2 cellular contexts compared by ENCODE assay signal in the genomic region with DNA sequence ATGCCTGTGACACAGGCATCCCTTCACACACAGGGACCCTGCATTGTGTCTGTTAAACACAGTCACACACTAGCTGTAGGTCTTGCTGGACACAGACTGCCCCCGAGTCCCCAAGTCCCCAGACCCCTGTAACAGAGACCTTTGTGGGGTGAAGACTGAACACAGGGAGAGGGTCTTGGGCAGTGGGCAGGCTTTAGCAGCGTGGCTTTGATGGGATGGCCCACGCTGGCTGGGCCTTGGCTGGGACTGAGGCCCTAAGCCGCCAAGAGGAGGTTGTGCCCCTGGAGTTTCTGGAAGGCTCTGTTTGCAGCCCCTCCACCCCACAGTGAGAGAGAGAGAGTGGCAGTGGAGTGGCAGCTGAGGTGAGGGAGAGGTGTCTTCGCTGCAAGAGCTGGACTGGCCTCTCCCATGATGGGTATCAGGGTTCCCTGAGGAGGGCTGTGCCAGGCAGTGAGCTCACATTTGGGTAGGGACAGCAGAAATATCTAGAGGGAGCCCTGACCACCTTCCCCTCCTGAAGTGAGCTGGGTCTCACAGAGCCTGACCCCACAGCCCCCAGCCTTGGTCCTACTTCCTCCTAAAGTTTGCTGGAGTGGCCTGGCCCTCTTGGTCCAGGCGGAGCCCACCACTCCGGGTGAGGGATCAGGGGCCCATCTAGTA.
TF ChIP-seq lines count a peak whose summit lies in the region.

No MANE protein-coding gene starts in this region.

TF ChIP-seq in H1, 55 proteins besides CTCF, POLR2A, EP300 and RAD21:
- TF ChIP-seq YY1 (IDR thresholded peaks at IDR 0.05; ENCODE audit: low read depth, low read length) (no peak), TCF12 (IDR thresholded peaks at IDR 0.05; ENCODE audit: low read depth, low read length) (no peak), SIX5 (IDR thresholded peaks at IDR 0.05; ENCODE audit: low read depth, low read length) (no peak), TBP (IDR thresholded peaks at IDR 0.05; ENCODE audit: low read depth, low read length) (no peak), JUN (IDR thresholded peaks at IDR 0.05; ENCODE audit: low read depth, low read length) (no peak), GTF2F1 (IDR thresholded peaks at IDR 0.05; ENCODE audit: borderline replicate concordance, low read depth, low read length) (no peak), GABPA (IDR thresholded peaks at IDR 0.05; ENCODE audit: borderline replicate concordance, insufficient read depth, low read length) (no peak), KDM5A (IDR thresholded peaks at IDR 0.05; ENCODE audit: low read length) (no peak), POU5F1 (IDR thresholded peaks at IDR 0.05; ENCODE audit: low read depth, low read length) (no peak), CHD1 (IDR thresholded peaks at IDR 0.05; ENCODE audit: low read depth, low read length) (no peak), HDAC6 (IDR thresholded peaks at IDR 0.05; ENCODE audit: low read depth, low read length) (no peak), JUND (IDR thresholded peaks at IDR 0.05; ENCODE audit: low read length) (no peak), ATF2 (IDR thresholded peaks at IDR 0.05; ENCODE audit: low read length) (no peak), CREB1 (IDR thresholded peaks at IDR 0.05) (no peak), ZNF274 (IDR thresholded peaks at IDR 0.05; ENCODE audit: borderline replicate concordance, extremely low read depth, low read length) (no peak), SIRT6 (IDR thresholded peaks at IDR 0.05; ENCODE audit: low read length) (no peak)
- TF ChIP-seq, protein P1, sequence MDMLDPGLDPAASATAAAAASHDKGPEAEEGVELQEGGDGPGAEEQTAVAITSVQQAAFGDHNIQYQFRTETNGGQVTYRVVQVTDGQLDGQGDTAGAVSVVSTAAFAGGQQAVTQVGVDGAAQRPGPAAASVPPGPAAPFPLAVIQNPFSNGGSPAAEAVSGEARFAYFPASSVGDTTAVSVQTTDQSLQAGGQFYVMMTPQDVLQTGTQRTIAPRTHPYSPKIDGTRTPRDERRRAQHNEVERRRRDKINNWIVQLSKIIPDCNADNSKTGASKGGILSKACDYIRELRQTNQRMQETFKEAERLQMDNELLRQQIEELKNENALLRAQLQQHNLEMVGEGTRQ (IDR thresholded peaks at IDR 0.05; ENCODE audit: low read length) = no peak

TF ChIP-seq in SK-N-SH treated with all-trans-retinoic acid at 6 μM for 48 hours, 23 proteins besides CTCF, POLR2A, EP300 and RAD21:
- no peak for TF ChIP-seq SNAI2 (CRISPR knock-in tag; IDR thresholded peaks at IDR 0.05)
